Comparison of ENCODE assay signal across 2 cellular contexts in genomic region chr5:55226027-55226933, GRCh38.
TF ChIP-seq lines count a peak whose summit lies in the region.

No MANE protein-coding gene starts in this region.

TF ChIP-seq in SK-N-SH, 30 proteins besides CTCF, POLR2A, EP300 and RAD21:
- TF ChIP-seq JUND (IDR thresholded peaks at IDR 0.05) = no peak
- TF ChIP-seq SMC3 (IDR thresholded peaks at IDR 0.05; ENCODE audit: low read depth, low read length) = peak; percentile 43; the same call in 1 of the 2 replicates

TF ChIP-seq in GM12878, 131 proteins besides CTCF, POLR2A, EP300 and RAD21:
- TF ChIP-seq BHLHE40 (IDR thresholded peaks at IDR 0.05; ENCODE audit: borderline replicate concordance in 1 of 2, low read depth in 2 of 2, low read length in 1 of 2) = peak in 1 of 2 experiments; percentile 5; a peak in 1 of 4 replicates
- no peak for TF ChIP-seq HDAC6 (IDR thresholded peaks at IDR 0.05; ENCODE audit: unreplicated experiment)
- TF ChIP-seq SMC3 (IDR thresholded peaks at IDR 0.05; ENCODE audit: borderline replicate concordance, low read length) = peak; percentile 23; the same call in 1 of the 2 replicates
- TF ChIP-seq HDGF (IDR thresholded peaks at IDR 0.05) = no peak
- TF ChIP-seq CHD4 (IDR thresholded peaks at IDR 0.05) = no peak
- TF ChIP-seq EZH2 (IDR thresholded peaks at IDR 0.05; ENCODE audit: borderline replicate concordance, control insufficient read depth, low read depth, low read length) = 0 out of 2 replicates have a peak, but pooled peaks have one; percentile 71
